19 cellular contexts compared by ENCODE assay signal in the genomic region with DNA sequence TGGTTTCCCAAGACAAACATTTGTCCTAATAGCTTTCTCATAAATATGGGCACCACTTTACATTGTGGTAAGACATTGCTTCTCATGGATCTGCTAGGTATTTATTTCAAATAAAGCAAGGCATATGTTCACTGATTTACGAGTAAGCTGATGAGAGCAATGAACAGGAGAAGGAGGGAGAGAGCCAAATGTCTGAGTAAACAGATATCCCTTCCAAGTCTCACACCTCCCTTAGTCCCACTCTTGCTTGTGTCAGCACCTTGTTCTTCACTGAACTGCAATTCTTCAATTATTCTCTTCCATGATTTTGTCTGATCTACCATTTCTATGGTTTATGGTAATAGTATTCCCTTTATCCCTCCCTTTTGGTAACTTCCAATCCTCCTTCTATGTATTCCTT. TPM values are rescaled to one million over a fixed set of nuclear protein-coding genes. Genes with fewer than 3 reads are reported as not detected.
DNase-seq lines count a peak whose midpoint lies in the region; ATAC-seq lines count a peak whose summit lies in the region.
"Had no signal": no experiment of that assay in that cellular context is flagged by ENCODE, and none has a peak within 500 bp of the region (broad histone marks: within the 10 kb centered on the region; RNA-seq: fewer than 3 reads in every experiment).

No MANE protein-coding gene starts in this region.

- no peak overlapping the region for H3K4me3 Mint-ChIP-seq in stimulated activated memory B cell treated with anti-CD40 and anti-IgM and Interleukin-4, amounts not matched to agents 10 μg/mL and 1 μg/mL and 100 μg/mL, for 72 hours
- H3K4me3 Mint-ChIP-seq: CD14-positive monocyte; CD4-positive, alpha-beta memory T cell; H9 had no signal

- H3K9me3 Mint-ChIP-seq in stimulated activated memory B cell treated with anti-CD40 and anti-IgM and Interleukin-4, amounts not matched to agents 10 μg/mL and 1 μg/mL and 100 μg/mL, for 72 hours = peaks cover 3% of the 10 kb centered on the region

- intact Hi-C loops in Right ventricle myocardium superior (cut with DNase I) = no loop called here
- intact Hi-C loops in cardiac septum (cut with DNase I) = no loop called here

- no peak overlapping the region for H3K27ac Mint-ChIP-seq in stimulated activated memory B cell treated with anti-CD40 and anti-IgM and Interleukin-4, amounts not matched to agents 10 μg/mL and 1 μg/mL and 100 μg/mL, for 72 hours
- H3K27ac Mint-ChIP-seq: CD14-positive monocyte; CD4-positive, alpha-beta memory T cell; H9 had no signal

- ATAC-seq in Right ventricle myocardium superior (ENCODE audit: poor library complexity) (peak; percentile 55), GM19463 (IDR thresholded peaks at IDR 0.05; ENCODE audit: unreplicated experiment) (no peak)
- no peak for ATAC-seq in stimulated activated memory B cell treated with anti-CD40 and anti-IgM and Interleukin-4, amounts not matched to agents 10 μg/mL and 1 μg/mL and 100 μg/mL, for 72 hours
- ATAC-seq: GM12878 had no signal

- in situ Hi-C loops in G401 (cut with HindIII; ENCODE audit: low sequenced_read_pairs) = no loop called here

- DNase-seq in Right ventricle myocardium superior = no peak
- DNase-seq in cardiac septum (ENCODE audit: low spot score) = no peak
- peak; percentile 26 for DNase-seq in G401 (ENCODE audit: low spot score)
- DNase-seq in cerebellar cortex (ENCODE audit: low spot score) = peak; percentile 23
- peak; percentile 12 for DNase-seq in left kidney (ENCODE audit: low read depth, low spot score)
- no peak for DNase-seq in activated CD8-positive, alpha-beta memory T cell treated with anti-CD3 and anti-CD28 coated beads, Interleukin-2, amount 50 U/mL, for 48 hours
- DNase-seq: 8988T; CD4-positive, alpha-beta memory T cell; DMS153; DMS79; GF-D8; H9; IMR-90 had no signal

- no peaks in the 10 kb centered on the region for H3K4me1 Mint-ChIP-seq in stimulated activated memory B cell treated with anti-CD40 and anti-IgM and Interleukin-4, amounts not matched to agents 10 μg/mL and 1 μg/mL and 100 μg/mL, for 72 hours
- H3K4me1 Mint-ChIP-seq: H9 had no signal

- H3K27me3 Mint-ChIP-seq in stimulated activated memory B cell treated with anti-CD40 and anti-IgM and Interleukin-4, amounts not matched to agents 10 μg/mL and 1 μg/mL and 100 μg/mL, for 72 hours = no peaks in the 10 kb centered on the region

- no peaks in the 10 kb centered on the region for H3K36me3 Mint-ChIP-seq in stimulated activated memory B cell treated with anti-CD40 and anti-IgM and Interleukin-4, amounts not matched to agents 10 μg/mL and 1 μg/mL and 100 μg/mL, for 72 hours

RNA-seq across cellular contexts. Expression of a gene that starts 15.9 kb away (rescaled TPM):
- total RNA-seq in Right ventricle myocardium superior (1.9 TPM), cardiac septum (2.3 TPM)
- total RNA-seq in G401 (2014; rRNA removed; shearing (Covaris generic)) = not detected in 2 replicates
- total RNA-seq: CD4-positive, alpha-beta memory T cell; Daoy; GM12878; H1; H9 had no signal

RNA-seq across cellular contexts. Expression of a gene that starts 25.9 kb away (rescaled TPM):
- total RNA-seq in Right ventricle myocardium superior = 6.7 TPM
- 9.0 TPM for total RNA-seq in cardiac septum
- total RNA-seq in G401 (2014; rRNA removed; shearing (Covaris generic)) = 7.6 and 24.7 TPM in 2 replicates

Comparison
In these comparisons a context has a peak if more than half of its experiments do, and no peak if none do; other contexts are left out.
1. DNase-seq: peak in G401 (single experiment), cerebellar cortex (single experiment) and left kidney (single experiment); none in Right ventricle myocardium superior (single experiment), cardiac septum (single experiment) and activated CD8-positive, alpha-beta memory T cell treated with anti-CD3 and anti-CD28 coated beads, Interleukin-2, amount 50 U/mL, for 48 hours (single experiment).